In genomic region chr9:107007981-107008380, GRCh38 we compare ENCODE assay signal across 24 cellular contexts.
DNase-seq lines count a peak whose midpoint lies in the region; FAIRE-seq and TF ChIP-seq lines count a peak whose summit lies in the region.
"Had no signal": no experiment of that assay in that cellular context is flagged by ENCODE, and none has a peak within 500 bp of the region (broad histone marks: within the 10 kb centered on the region; RNA-seq: fewer than 3 reads in every experiment).

No MANE protein-coding gene starts in this region.

- no peak overlapping the region for H3K9ac ChIP-seq in neuronal stem cell (ENCODE audit: low read depth, low read length, poor library complexity)

- H2BK15ac ChIP-seq in neuronal stem cell (ENCODE audit: low read length): no peak overlapping the region

- peak overlapping the region; percentile 6 for H3K18ac ChIP-seq in neuronal stem cell (ENCODE audit: low read length)

- peaks cover 0 to 47% of the 10 kb centered on the region in 2 donors for H3K9me3 ChIP-seq in neuronal stem cell (replicated peaks in 1 of 2; ENCODE audit: control insufficient read depth in 2 of 2, insufficient read depth in 1 of 2, low read depth in 1 of 2, low read length in 2 of 2)
- H3K9me3 ChIP-seq: A549, BE2C, MG63 had no signal

- no peak overlapping the region for H2BK5ac ChIP-seq in neuronal stem cell (ENCODE audit: low read length)

- H2AK5ac ChIP-seq in neuronal stem cell (ENCODE audit: low read depth, low read length): no peak overlapping the region

- no peak for TF ChIP-seq POLR2A in GM12892 (IDR thresholded peaks at IDR 0.05; ENCODE audit: low read depth, low read length)

- H3K36me3 ChIP-seq in neuronal stem cell (replicated peaks in 1 of 2; ENCODE audit: control insufficient read depth in 2 of 2, insufficient read depth in 2 of 2, low read length in 2 of 2): peaks cover 29 to 100% of the 10 kb centered on the region in 2 donors
- H3K36me3 ChIP-seq: MG63 had no signal

- no peak for FAIRE-seq in GM12892 (lab: Jason Lieb, UNC)
- FAIRE-seq: A549, GM12891, GM18507, H1, HepG2, K562 had no signal

- no peak overlapping the region for H2BK120ac ChIP-seq in neuronal stem cell (ENCODE audit: low read depth, low read length)

- in situ Hi-C loops in GM13977 (cut with MboI; ENCODE audit: low pct_unique_long_range_greater_than_20kb, low sequenced_read_pairs, unreplicated experiment): no loop called here

- no peak overlapping the region for H3K4ac ChIP-seq in neuronal stem cell (ENCODE audit: low read length)

- no peak overlapping the region for H3K4me2 ChIP-seq in neuronal stem cell (ENCODE audit: insufficient read depth, low read length, poor library complexity, severe bottlenecking)
- H3K4me2 ChIP-seq: A549 had no signal

- H3K4me3 ChIP-seq in neuronal stem cell (ENCODE audit: low read length in 2 of 2): no peak overlapping the region
- no peak overlapping the region for H3K4me3 ChIP-seq in dorsolateral prefrontal cortex
- H3K4me3 ChIP-seq: A549, K562, MG63, SK-N-MC had no signal

- peaks cover 8 to 15% of the 10 kb centered on the region in 2 donors for H3K4me1 ChIP-seq in neuronal stem cell (ENCODE audit: control insufficient read depth in 2 of 2, insufficient read depth in 1 of 2, low read depth in 1 of 2, low read length in 2 of 2)
- H3K4me1 ChIP-seq: A549 had no signal

- H4K8ac ChIP-seq in neuronal stem cell (ENCODE audit: low read depth, low read length): no peak overlapping the region

- no peak overlapping the region for H3K14ac ChIP-seq in neuronal stem cell (ENCODE audit: low read length)

- WGBS in neuronal stem cell (ENCODE audit: extremely low coverage in 2 of 2, insufficient read length in 2 of 2, insufficient replicate concordance in 1 of 2), 2 donors: no CpG with 5 or more reads among the region's 3 CpGs

- H3K79me1 ChIP-seq in neuronal stem cell (ENCODE audit: low read depth, low read length): no peaks in the 10 kb centered on the region

- H4K91ac ChIP-seq in neuronal stem cell (ENCODE audit: low read depth, low read length, poor library complexity): no peak overlapping the region

- TF ChIP-seq CTCF in GM13977 (IDR thresholded peaks at IDR 0.05; ENCODE audit: extremely low read depth, insufficient read depth, missing control alignments) (no peak), dorsolateral prefrontal cortex (IDR thresholded peaks at IDR 0.05 in 54 of 56, conservative IDR thresholded peaks at IDR 0.05 in 2 of 56; ENCODE audit: low read depth in 1 of 56, partially characterized antibody in 56 of 56) (no peak)

- H2AFZ ChIP-seq in neuronal stem cell (ENCODE audit: low read length): no peak overlapping the region

- DNase-seq in DMS 273 (lab: John Stamatoyannopoulos, UW; ENCODE audit: unreplicated experiment): peak; percentile 78
- peak; percentile 99 for DNase-seq in NCI-H524 (lab: John Stamatoyannopoulos, UW)
- DNase-seq in cerebellar cortex (ENCODE audit: low spot score): peak; percentile 37
- DNase-seq in neuronal stem cell (ENCODE audit: low spot score): no peak
- no peak for DNase-seq in GM12892 (ENCODE audit: insufficient read length)
- DNase-seq in GM13977 (ENCODE audit: low spot score): no peak
- no peak for DNase-seq in dorsolateral prefrontal cortex
- no peak for DNase-seq in SIG-M5 (lab: John Stamatoyannopoulos, UW)
- DNase-seq: BE2C, DND-41, MG63, NCI-H1092, NCI-H1436, NCI-H1930, NCI-H774, SHP77, SW 1271 had no signal

- H3K27ac ChIP-seq in neuronal stem cell (replicated peaks; ENCODE audit: low read length): peak overlapping the region; percentile 75
- peak overlapping the region in 3 of 59 donors; percentile 10 to 27 (median 13) for H3K27ac ChIP-seq in dorsolateral prefrontal cortex
- H3K27ac ChIP-seq: A549, SK-N-MC had no signal

- no peak overlapping the region for H2BK12ac ChIP-seq in neuronal stem cell (ENCODE audit: low read length)

- H3K23ac ChIP-seq in neuronal stem cell (ENCODE audit: low read depth, low read length, poor library complexity): no peak overlapping the region

- H3K27me3 ChIP-seq in neuronal stem cell (ENCODE audit: control insufficient read depth in 3 of 3, insufficient read depth in 3 of 3, low read depth in 1 of 3, low read length in 3 of 3): no peaks in the 10 kb centered on the region
- H3K27me3 ChIP-seq in dorsolateral prefrontal cortex: no peaks in the 10 kb centered on the region
- H3K27me3 ChIP-seq: BE2C, MG63 had no signal

- intact Hi-C loops in dorsolateral prefrontal cortex (cut with DNase I): no loop called here

Comparison
In these comparisons a context has a peak if more than half of its experiments do, and no peak if none do; other contexts are left out.
1. DNase-seq: peak in DMS 273 (single experiment), NCI-H524 (2 of 2) and cerebellar cortex (single experiment); none in neuronal stem cell (single experiment), GM12892 (single experiment), GM13977 (single experiment), dorsolateral prefrontal cortex (0 of 10) and SIG-M5 (single experiment).